In genomic region chr13:23752111-23753001, GRCh38 we compare ENCODE assay signal across 12 cellular contexts.
DNase-seq lines count a peak whose midpoint lies in the region; ATAC-seq and TF ChIP-seq lines count a peak whose summit lies in the region.
"Had no signal": no experiment of that assay in that cellular context is flagged by ENCODE, and none has a peak within 500 bp of the region (broad histone marks: within the 10 kb centered on the region; RNA-seq: fewer than 3 reads in every experiment).

No MANE protein-coding gene starts in this region.

- no peaks in the 10 kb centered on the region for H3K27me3 Mint-ChIP-seq in activated T-cell treated with anti-CD3 and anti-CD28 coated beads, Interleukin-2, amount 50 U/mL, for 72 hours (ENCODE audit: low read depth)

- H3K4me1 Mint-ChIP-seq in activated T-cell treated with anti-CD3 and anti-CD28 coated beads, Interleukin-2, amount 50 U/mL, for 72 hours (ENCODE audit: low read depth) = peaks cover 47% of the 10 kb centered on the region

- peaks cover 0 to 9% (median 5%) of the 10 kb centered on the region in 4 donors for H3K36me3 ChIP-seq in stomach
- H3K36me3 ChIP-seq: BLaER1, vagina had no signal

- 15 to 37% (median 16%) methylated on average over 1 of the region's 1 CpG for WGBS in stomach, 5 donors

- TF ChIP-seq EP300 in stomach (IDR thresholded peaks at IDR 0.05) = no peak

- peaks cover 0 to 7% of the 10 kb centered on the region in 2 donors for H3K36me3 Mint-ChIP-seq in activated T-cell treated with anti-CD3 and anti-CD28 coated beads, Interleukin-2, amount 50 U/mL, for 72 hours (ENCODE audit: insufficient read depth in 2 of 2)

- no peak overlapping the region for H3K27ac ChIP-seq in stomach
- H3K27ac ChIP-seq: BLaER1, vagina had no signal

- no peaks in the 10 kb centered on the region for H3K9me3 ChIP-seq in stomach
- H3K9me3 ChIP-seq: BLaER1, vagina had no signal

- H3K27me3 ChIP-seq in stomach = no peaks in the 10 kb centered on the region
- H3K27me3 ChIP-seq: BLaER1, vagina had no signal

- no peak overlapping the region for H3K4me3 ChIP-seq in stomach
- H3K4me3 ChIP-seq: BLaER1, vagina had no signal

- H3K4me3 Mint-ChIP-seq in activated T-cell treated with anti-CD3 and anti-CD28 coated beads, Interleukin-2, amount 50 U/mL, for 72 hours = peak overlapping the region; percentile 9 to 15

- H3K27ac Mint-ChIP-seq in activated T-cell treated with anti-CD3 and anti-CD28 coated beads, Interleukin-2, amount 50 U/mL, for 72 hours = no peak overlapping the region

- DNase-seq in activated T-cell treated with anti-CD3 and anti-CD28 coated beads, Interleukin-2, amount 50 U/mL, for 72 hours = peak in 1 of 2 donors; percentile 11
- no peak for DNase-seq in activated T-cell treated with anti-CD3 and anti-CD28 coated beads, Interleukin-2, amount 50 U/mL, for 48 hours
- peak; percentile 50 for DNase-seq in NOMO-1 treated with DMSO at 0.1 percent for 48 hours (lab: John Stamatoyannopoulos, UW; ENCODE audit: unreplicated experiment)
- DNase-seq in stimulated activated naive CD8-positive, alpha-beta T cell treated with anti-CD3 and anti-CD28 coated beads, Interleukin-15, Interleukin-2, amounts not matched to agents 100 U/mL and 50 U/mL, for 24 hours = no peak
- no peak for DNase-seq in putamen (ENCODE audit: low spot score)
- DNase-seq in NCI-H146 (lab: John Stamatoyannopoulos, UW) = no peak
- DNase-seq in stomach = no peak
- DNase-seq: amygdala, SHP77 treated with DMSO at 0.1 percent for 48 hours had no signal

- H3K9me3 Mint-ChIP-seq in activated T-cell treated with anti-CD3 and anti-CD28 coated beads, Interleukin-2, amount 50 U/mL, for 72 hours = no peaks in the 10 kb centered on the region

- no peak for TF ChIP-seq CTCF in stomach (IDR thresholded peaks at IDR 0.05)

- H3K4me1 ChIP-seq in stomach = peaks cover 0 to 37% (median 21%) of the 10 kb centered on the region in 4 donors
- H3K4me1 ChIP-seq: BLaER1 had no signal

- intact Hi-C loops in stomach (cut with DNase I; ENCODE audit: low total_unique reads) = no loop called here

- ATAC-seq in activated T-cell treated with anti-CD3 and anti-CD28 coated beads, Interleukin-2, amount 50 U/mL, for 72 hours (replicated peaks in 1 of 2) = peak; percentile 85 to 87
- peak; percentile 56 for ATAC-seq in HG02763 (IDR thresholded peaks at IDR 0.05; ENCODE audit: unreplicated experiment)
- ATAC-seq in stimulated activated naive CD8-positive, alpha-beta T cell treated with anti-CD3 and anti-CD28 coated beads, Interleukin-15, Interleukin-2, amounts not matched to agents 100 U/mL and 50 U/mL, for 24 hours = peak; percentile 82

- TF ChIP-seq POLR2A in stomach (IDR thresholded peaks at IDR 0.05) = no peak
